Comparison of ENCODE assay signal across 1 cellular context in the genomic region with DNA sequence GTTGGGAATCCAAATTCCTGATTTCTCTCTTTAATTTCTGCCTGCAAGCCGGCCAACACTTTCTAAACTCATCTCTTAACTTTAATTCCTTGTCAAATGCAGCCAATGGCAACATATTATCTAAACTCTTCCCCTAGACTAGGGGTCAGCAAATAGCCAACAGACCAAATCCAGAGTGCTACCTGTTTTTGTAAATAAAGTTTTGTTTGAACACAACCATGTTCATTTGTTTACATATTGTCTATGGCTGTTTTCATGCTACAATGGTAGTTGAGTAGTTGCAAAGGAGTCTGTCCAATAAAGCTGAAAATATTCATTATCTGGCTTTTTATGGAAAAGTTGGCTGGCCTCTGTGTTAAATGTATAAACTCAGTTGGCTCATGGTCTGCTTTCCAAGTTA.
A peak's percentile ranks its signal among the peaks of the same experiment; 100 is the strongest.
TF ChIP-seq lines count a peak whose summit lies in the region.

No MANE protein-coding gene starts in this region.

TF ChIP-seq in K562, 482 proteins besides CTCF, POLR2A, EP300 and RAD21:
- peak; percentile 87 for TF ChIP-seq ZBTB40 (IDR thresholded peaks at IDR 0.05)
- peak; percentile 79 for TF ChIP-seq ZBTB40 (CRISPR knock-in tag; IDR thresholded peaks at IDR 0.05)
- no peak for TF ChIP-seq GABPA (tag; conservative IDR thresholded peaks at IDR 0.05; ENCODE audit: low read depth)
- no peak for TF ChIP-seq ZNF75A (CRISPR knock-in tag; IDR thresholded peaks at IDR 0.05)
